ENCODE assay signal across 8 cellular contexts in genomic region chr11:64341851-64342791, GRCh38. TPM values are rescaled to one million over a fixed set of nuclear protein-coding genes. Genes with fewer than 3 reads are reported as not detected.
DNase-seq lines count a peak whose midpoint lies in the region; ATAC-seq and TF ChIP-seq lines count a peak whose summit lies in the region.

No MANE protein-coding gene starts in this region.

- H3K27ac Mint-ChIP-seq in naive B cell: peak overlapping the region in 4 of 6 donors; percentile 15 to 99 (median 66)

- no peaks in the 10 kb centered on the region for H3K9me3 Mint-ChIP-seq in naive B cell

- intact Hi-C loops in Panc1 (cut with micrococcal nuclease; ENCODE audit: unreplicated experiment): no loop called here

- H3K9me3 ChIP-seq in Panc1 (ENCODE audit: control insufficient read depth, insufficient read depth, low read depth, low read length): no peaks in the 10 kb centered on the region

- no peaks in the 10 kb centered on the region for H3K27me3 ChIP-seq in Panc1 (ENCODE audit: control insufficient read depth, insufficient read depth, low read length)

- H3K36me3 ChIP-seq in Panc1 (ENCODE audit: control insufficient read depth, insufficient read depth, low read length): no peaks in the 10 kb centered on the region

- POLR2A ChIA-PET in GM10248 (lab: Yijun Ruan, JAX) (interaction anchor here (0.5 to 1.5 kb wide), 3 partner anchors 11 to 1670 kb away, joined by 3 to 6 read pairs (median 5); partner anchors contain the start of gene LBHD1), Panc1 (lab: Charles Lee) (interaction anchor here (0.5 to 0.9 kb wide), 4 partner anchors 15 to 660 kb away, joined by 3 to 7 read pairs (median 4); partner anchors contain the start of genes PRDX5 and TRMT112)

- ATAC-seq in Panc1 (peak; percentile 95), naive B cell (ENCODE audit: low read depth in 2 of 2) (peak; percentile 24 to 32)

- peak overlapping the region; percentile 78 for H3K27ac ChIP-seq in Panc1 (ENCODE audit: low read length)

- DNase-seq in GM10248 (ENCODE audit: extremely low spot score): peak; percentile 95
- peak; percentile 72 for DNase-seq in HT1080 (ENCODE audit: low read depth)
- peak; percentile 43 for DNase-seq in Panc1 (ENCODE audit: low read depth, low spot score)
- peak; percentile 79 for DNase-seq in activated T-helper 1 cell treated with Interleukin-2 at 50 U/mL for 16 hours (ENCODE audit: low read depth)
- peak; percentile 85 for DNase-seq in fibroblast of gingiva (ENCODE audit: low read depth)
- DNase-seq in naive B cell: peak; percentile 81
- peak; percentile 81 to 84 for DNase-seq in stimulated activated CD8-positive, alpha-beta memory T cell treated with anti-CD3 and anti-CD28 coated beads, Interleukin-7, amount 100 ng/mL, for 48 hours (ENCODE audit: extremely low read depth in 1 of 2, low read depth in 1 of 2)
- DNase-seq in NCI-H510A (lab: John Stamatoyannopoulos, UW): no peak

- peak; percentile 28 for TF ChIP-seq CTCF in GM10248 (IDR thresholded peaks at IDR 0.05; ENCODE audit: control extremely low read depth, extremely low read depth, low read depth, missing control alignments)
- TF ChIP-seq CTCF in Panc1 (IDR thresholded peaks at IDR 0.05): peak; percentile 47; the same call in 1 of the 2 replicates

- CTCF ChIA-PET in GM10248 (lab: Yijun Ruan, JAX): interaction anchor here (0.9 to 7.5 kb wide), 8 partner anchors 10 to 116 kb away, joined by 3 to 81 read pairs (median 10); partner anchors contain the start of genes NUDT22, PRDX5, TRMT112 and TRPT1
- CTCF ChIA-PET in Panc1 (lab: Charles Lee): interaction anchor here (0.6 to 2.3 kb wide), 6 partner anchors 10 to 408 kb away, joined by 3 to 33 read pairs (median 11); partner anchors contain the start of genes PRDX5 and TRMT112

- no TSS peak for BruUV-seq in Panc1 (replicated peaks; lab: Mats Ljungman, UMichigan)

- peak overlapping the region in 7 of 8 donors; percentile 35 to 97 (median 92) for H3K4me3 Mint-ChIP-seq in naive B cell

- H3K4me1 ChIP-seq in Panc1 (ENCODE audit: control insufficient read depth, insufficient read depth, low read length): peaks cover 22% of the 10 kb centered on the region

- H3K4me3 ChIP-seq in Panc1 (ENCODE audit: low read depth in 2 of 2, low read length in 2 of 2): peak overlapping the region; percentile 38 to 60

- no peaks in the 10 kb centered on the region for H3K27me3 Mint-ChIP-seq in naive B cell

- no peaks in the 10 kb centered on the region for H3K36me3 Mint-ChIP-seq in naive B cell

- H3K4me1 Mint-ChIP-seq in naive B cell: peaks cover 44 to 49% (median 46%) of the 10 kb centered on the region in 3 donors

- in situ Hi-C loops in Panc1 (cut with HindIII; ENCODE audit: low pct_unique_long_range_greater_than_20kb, low sequenced_read_pairs): no loop called here

RNA-seq across cellular contexts. Expression of gene CCDC88B, which starts 2.1 kb away (rescaled TPM):
- 4.9 and 7.1 TPM in 2 replicates for total RNA-seq in HT1080 (2014; rRNA removed; shearing (Covaris generic))
- 4.7 and 7.1 TPM in 2 replicates for polyA plus RNA-seq in HT1080 (2015; cell fraction: cytosol; rRNA removed)
- polyA plus RNA-seq in HT1080 (2015; cell fraction: nucleus; rRNA removed): 3.2 and 4.9 TPM in 2 replicates
- total RNA-seq in Panc1 (2021; ENCODE audit: unreplicated experiment): 17.1 TPM
- polyA plus RNA-seq in Panc1 (2012; ENCODE audit: insufficient read length): 36.1 TPM
- polyA plus RNA-seq in naive B cell (ENCODE audit: low read depth in 6 of 6): 10 to 100 TPM in 5 of 6 donors, 1 to 10 TPM in 1; 9.3 to 73.0 (median 19.4) TPM

RNA-seq across cellular contexts. Expression of gene RPS6KA4, which starts 16.8 kb away (rescaled TPM):
- 86.9 and 95.7 TPM in 2 replicates for total RNA-seq in HT1080 (2014; rRNA removed; shearing (Covaris generic))
- polyA plus RNA-seq in HT1080 (2015; cell fraction: cytosol; rRNA removed): 44.7 and 48.6 TPM in 2 replicates
- 62.1 and 65.8 TPM in 2 replicates for polyA plus RNA-seq in HT1080 (2015; cell fraction: nucleus; rRNA removed)
- total RNA-seq in Panc1 (2021; ENCODE audit: unreplicated experiment): 74.0 TPM
- polyA plus RNA-seq in Panc1 (2012; ENCODE audit: insufficient read length): 74.3 TPM
- polyA plus RNA-seq in naive B cell (ENCODE audit: low read depth in 6 of 6): 1 to 10 TPM; 1.1 to 8.3 (median 4.8) TPM

RNA-seq across cellular contexts. Expression of gene PRDX5, which starts 24.2 kb away (rescaled TPM):
- total RNA-seq in HT1080 (2014; rRNA removed; shearing (Covaris generic)): 274 and 324 TPM in 2 replicates
- polyA plus RNA-seq in HT1080 (2015; cell fraction: cytosol; rRNA removed): 288 and 329 TPM in 2 replicates
- 115 and 139 TPM in 2 replicates for polyA plus RNA-seq in HT1080 (2015; cell fraction: nucleus; rRNA removed)
- total RNA-seq in Panc1 (2021; ENCODE audit: unreplicated experiment): 492 TPM
- 1,326 TPM for polyA plus RNA-seq in Panc1 (2012; ENCODE audit: insufficient read length)
- polyA plus RNA-seq in naive B cell (ENCODE audit: low read depth in 6 of 6): 100 to 1,000 TPM; 229 to 385 (median 248) TPM

RNA-seq across cellular contexts. Expression of gene TRMT112, which starts 24.8 kb away (rescaled TPM):
- total RNA-seq in HT1080 (2014; rRNA removed; shearing (Covaris generic)): 471 and 628 TPM in 2 replicates
- polyA plus RNA-seq in HT1080 (2015; cell fraction: cytosol; rRNA removed): 525 and 597 TPM in 2 replicates
- polyA plus RNA-seq in HT1080 (2015; cell fraction: nucleus; rRNA removed): 199 and 226 TPM in 2 replicates
- 341 TPM for total RNA-seq in Panc1 (2021; ENCODE audit: unreplicated experiment)
- polyA plus RNA-seq in Panc1 (2012; ENCODE audit: insufficient read length): 654 TPM
- polyA plus RNA-seq in naive B cell (ENCODE audit: low read depth in 6 of 6): 100 to 1,000 TPM; 445 to 606 (median 521) TPM

RNA-seq across cellular contexts. Expression of gene ESRRA, which starts 36.8 kb away (rescaled TPM):
- 74.5 and 77.5 TPM in 2 replicates for total RNA-seq in HT1080 (2014; rRNA removed; shearing (Covaris generic))
- polyA plus RNA-seq in HT1080 (2015; cell fraction: cytosol; rRNA removed): 43.8 and 52.6 TPM in 2 replicates
- 31.1 and 34.1 TPM in 2 replicates for polyA plus RNA-seq in HT1080 (2015; cell fraction: nucleus; rRNA removed)
- total RNA-seq in Panc1 (2021; ENCODE audit: unreplicated experiment): 81.6 TPM
- polyA plus RNA-seq in Panc1 (2012; ENCODE audit: insufficient read length): 60.2 TPM
- 1 to 10 TPM; 3.4 to 8.5 (median 6.5) TPM for polyA plus RNA-seq in naive B cell (ENCODE audit: low read depth in 6 of 6)
